In the genomic region with DNA sequence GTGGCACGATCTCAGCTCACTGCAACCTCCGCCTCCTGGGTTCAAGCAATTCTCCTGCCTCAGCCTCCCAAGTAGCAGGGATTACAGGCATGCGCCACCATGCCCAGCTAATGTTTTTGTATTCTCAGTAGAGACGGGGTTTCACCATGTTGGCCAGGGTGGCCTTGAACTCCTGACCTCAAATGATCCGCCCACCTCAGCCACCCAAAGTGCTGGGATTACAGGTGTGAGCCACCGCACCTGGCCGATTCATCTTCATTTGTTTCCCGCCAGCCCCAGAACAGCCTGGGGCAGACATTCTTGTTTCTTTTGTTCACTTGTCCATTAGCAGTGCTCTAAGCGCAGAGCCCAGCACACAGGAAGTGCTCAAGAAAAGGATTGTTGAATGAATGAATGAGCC, we compare ENCODE assay signal across 5 cellular contexts. TPM values are rescaled to one million over a fixed set of nuclear protein-coding genes. Genes with fewer than 3 reads are reported as not detected.
DNase-seq lines count a peak whose midpoint lies in the region; ATAC-seq and TF ChIP-seq lines count a peak whose summit lies in the region.
"Not testable (repeated sequence)": the region's sequence is repeated elsewhere in the genome, so short reads cannot be mapped to it uniquely, and the experiment has no call there.
"Had no signal": no experiment of that assay in that cellular context is flagged by ENCODE, and none has a peak within 500 bp of the region (broad histone marks: within the 10 kb centered on the region; RNA-seq: fewer than 3 reads in every experiment).

No MANE protein-coding gene starts in this region.

- not testable (repeated sequence) for H3K79me2 ChIP-seq in H9 (ENCODE audit: insufficient read depth, low read length)

- H4K20me1 ChIP-seq in H9 (ENCODE audit: control insufficient read depth, insufficient read depth, insufficient read length), result not testable (repeated sequence)

- H3K9ac ChIP-seq in H9 (ENCODE audit: extremely low read depth, insufficient read length, low read length), result not testable (repeated sequence)

- not testable (repeated sequence) for H3K4ac ChIP-seq in H9 (ENCODE audit: low read depth, low read length)

- H2BK20ac ChIP-seq in H9 (ENCODE audit: low read depth, low read length, poor library complexity, severe bottlenecking), result not testable (repeated sequence)

- peaks cover 0 to 11% of the 10 kb centered on the region in 2 experiments; a peak in 2 of 4 replicates for H3K4me1 Mint-ChIP-seq in H9
- H3K4me1 Mint-ChIP-seq in activated CD8-positive, alpha-beta T cell treated with anti-CD3 and anti-CD28 coated beads for 36 hours (ENCODE audit: low read depth), result peaks cover 20% of the 10 kb centered on the region
- peaks cover 14% of the 10 kb centered on the region for H3K4me1 Mint-ChIP-seq in central memory CD8-positive, alpha-beta T cell
- H3K4me1 Mint-ChIP-seq in progenitor cell of endocrine pancreas (ENCODE audit: low read depth), result not testable (repeated sequence)

- H2AK5ac ChIP-seq in H9 (ENCODE audit: insufficient read length, low read length), result not testable (repeated sequence)

- H3K27ac ChIP-seq in H9 (ENCODE audit: insufficient read length, low read depth, low read length), result not testable (repeated sequence)

- not testable (repeated sequence) for H3K23me2 ChIP-seq in H9 (ENCODE audit: insufficient read length, low read depth, low read length, poor library complexity, severe bottlenecking)

- not testable (repeated sequence) for H3K79me1 ChIP-seq in H9 (ENCODE audit: insufficient read depth, low read depth, low read length, poor library complexity, severe bottlenecking)

- not testable (repeated sequence) for ATAC-seq in activated CD8-positive, alpha-beta T cell treated with anti-CD3 and anti-CD28 coated beads for 36 hours; central memory CD8-positive, alpha-beta T cell (replicated peaks; ENCODE audit: extremely low read depth, poor library complexity, severe bottlenecking)

- not testable (repeated sequence) for H3K9me3 ChIP-seq in H9 (ENCODE audit: control insufficient read depth, low read depth, low read length)

- H2BK12ac ChIP-seq in H9 (ENCODE audit: insufficient read length, low read depth, low read length), result not testable (repeated sequence)

- not testable (repeated sequence) for H3T11ph ChIP-seq in H9 (ENCODE audit: low read length)

- intact Hi-C loops in activated CD8-positive, alpha-beta T cell treated with anti-CD3 and anti-CD28 coated beads for 36 hours (cut with micrococcal nuclease), result not testable (repeated sequence)

- H4K8ac ChIP-seq in H9 (replicated peaks; ENCODE audit: insufficient read length, low read depth, low read length), result not testable (repeated sequence)

- not testable (repeated sequence) for H2BK120ac ChIP-seq in H9 (ENCODE audit: low read depth, low read length, poor library complexity, severe bottlenecking)

- H3K23ac ChIP-seq in H9 (ENCODE audit: insufficient read length, low read depth, low read length), result not testable (repeated sequence)

- no CpG with 5 or more reads among the region's 9 CpGs for WGBS in H9 (ENCODE audit: extremely low coverage, insufficient read length, low lambda C conversion rate)

- not testable (repeated sequence) for H3K9me3 Mint-ChIP-seq in H9; activated CD8-positive, alpha-beta T cell treated with anti-CD3 and anti-CD28 coated beads for 36 hours; central memory CD8-positive, alpha-beta T cell; progenitor cell of endocrine pancreas (ENCODE audit: low read depth)

- H3K4me1 ChIP-seq in H9 (ENCODE audit: insufficient read depth, low read length), result not testable (repeated sequence)

- not testable (repeated sequence) for H3K27ac Mint-ChIP-seq in H9; activated CD8-positive, alpha-beta T cell treated with anti-CD3 and anti-CD28 coated beads for 36 hours; central memory CD8-positive, alpha-beta T cell (ENCODE audit: low read depth); progenitor cell of endocrine pancreas

- peaks cover 5 to 13% (median 11%) of the 10 kb centered on the region in 3 experiments; a peak in 6 of 7 replicates for H3K36me3 Mint-ChIP-seq in H9 (ENCODE audit: insufficient read depth in 1 of 3, low read depth in 3 of 3)
- not testable (repeated sequence) for H3K36me3 Mint-ChIP-seq in activated CD8-positive, alpha-beta T cell treated with anti-CD3 and anti-CD28 coated beads for 36 hours (ENCODE audit: low read depth); central memory CD8-positive, alpha-beta T cell (ENCODE audit: insufficient read depth); progenitor cell of endocrine pancreas (ENCODE audit: insufficient read depth)

- H3K18ac ChIP-seq in H9 (ENCODE audit: insufficient read length, low read depth, low read length), result not testable (repeated sequence)

- H3K27me3 Mint-ChIP-seq in H9 (ENCODE audit: low read depth), result peaks cover 15% of the 10 kb centered on the region
- H3K27me3 Mint-ChIP-seq in activated CD8-positive, alpha-beta T cell treated with anti-CD3 and anti-CD28 coated beads for 36 hours; central memory CD8-positive, alpha-beta T cell; progenitor cell of endocrine pancreas: not testable (repeated sequence)

- TF ChIP-seq CTCF in H9 (conservative IDR thresholded peaks at IDR 0.05); activated CD8-positive, alpha-beta T cell treated with anti-CD3 and anti-CD28 coated beads for 36 hours (IDR thresholded peaks at IDR 0.05); progenitor cell of endocrine pancreas (IDR thresholded peaks at IDR 0.05; ENCODE audit: unreplicated experiment): not testable (repeated sequence)

- H2AFZ ChIP-seq in H9 (ENCODE audit: low read length), result not testable (repeated sequence)

- not testable (repeated sequence) for H2BK5ac ChIP-seq in H9 (ENCODE audit: insufficient read length, low read length)

- not testable (repeated sequence) for H4K5ac ChIP-seq in H9 (ENCODE audit: insufficient read length, low read depth, low read length)

- H3K27me3 ChIP-seq in H9 (ENCODE audit: insufficient read depth, low read length), result not testable (repeated sequence)

- CTCF ChIA-PET in activated CD8-positive, alpha-beta T cell treated with anti-CD3 and anti-CD28 coated beads for 36 hours (lab: Charles Lee), result interaction anchor here (1.2 to 1.6 kb wide), 2 partner anchors 31 to 33 kb away, joined by 3 to 4 read pairs; no protein-coding TSS in a partner anchor

- not testable (repeated sequence) for H2BK15ac ChIP-seq in H9 (ENCODE audit: low read depth, low read length)

- H3K4me3 Mint-ChIP-seq in H9 (peak overlapping the region; percentile 29 to 63; a peak in 3 of 5 replicates), progenitor cell of endocrine pancreas (ENCODE audit: low read depth) (peak overlapping the region; percentile 58)
- H3K4me3 Mint-ChIP-seq in activated CD8-positive, alpha-beta T cell treated with anti-CD3 and anti-CD28 coated beads for 36 hours, result peak overlapping the region; percentile 81
- peak overlapping the region; percentile 96 for H3K4me3 Mint-ChIP-seq in central memory CD8-positive, alpha-beta T cell

- not testable (repeated sequence) for H3K4me2 ChIP-seq in H9 (ENCODE audit: insufficient read depth, insufficient read length, low read length)

- POLR2A ChIA-PET in activated CD8-positive, alpha-beta T cell treated with anti-CD3 and anti-CD28 coated beads for 36 hours (lab: Charles Lee), result interaction anchor here (1.5 kb wide), 1 partner anchor 11 kb away, joined by 4 read pairs; no protein-coding TSS in a partner anchor

- not testable (repeated sequence) for H4K91ac ChIP-seq in H9 (ENCODE audit: insufficient read length, low read depth, low read length)

- H3K14ac ChIP-seq in H9 (ENCODE audit: insufficient read depth, low read length), result not testable (repeated sequence)

- H3K56ac ChIP-seq in H9 (ENCODE audit: insufficient read length, low read depth, low read length), result not testable (repeated sequence)

- DNase-seq in H9, result peak; percentile 27
- DNase-seq in activated CD8-positive, alpha-beta T cell treated with anti-CD3 and anti-CD28 coated beads for 36 hours; central memory CD8-positive, alpha-beta T cell (ENCODE audit: low spot score in 2 of 2); progenitor cell of endocrine pancreas (ENCODE audit: low spot score, unreplicated experiment): not testable (repeated sequence)

RNA-seq across cellular contexts. Expression of a gene that starts 2.0 kb away (rescaled TPM):
- total RNA-seq in H9 (2021) (30.3 and 36.8 TPM in 2 replicates), progenitor cell of endocrine pancreas (31.3 and 36.0 TPM in 2 replicates)
- total RNA-seq in activated CD8-positive, alpha-beta T cell treated with anti-CD3 and anti-CD28 coated beads for 36 hours, result 10 to 100 TPM; 21.3 to 21.5 TPM

RNA-seq across cellular contexts. Expression of a gene that starts 13.1 kb away (rescaled TPM):
- 5.8 and 9.1 TPM in 2 replicates for total RNA-seq in H9 (2021)
- total RNA-seq in activated CD8-positive, alpha-beta T cell treated with anti-CD3 and anti-CD28 coated beads for 36 hours, result 1 to 10 TPM; 4.4 to 4.7 TPM
- total RNA-seq in progenitor cell of endocrine pancreas, result 32.9 and 37.7 TPM in 2 replicates

RNA-seq across cellular contexts. Expression of a gene that starts 13.9 kb away (rescaled TPM):
- total RNA-seq in H9 (2021), result 10.4 and 10.5 TPM in 2 replicates
- 1 to 10 TPM; 2.0 to 2.4 TPM for total RNA-seq in activated CD8-positive, alpha-beta T cell treated with anti-CD3 and anti-CD28 coated beads for 36 hours
- 16.0 and 16.6 TPM in 2 replicates for total RNA-seq in progenitor cell of endocrine pancreas

RNA-seq across cellular contexts. Expression of a gene that starts 27.1 kb away (rescaled TPM):
- total RNA-seq in H9 (2021) (0.68 and 2.0 TPM in 2 replicates), progenitor cell of endocrine pancreas (5.2 and 5.8 TPM in 2 replicates)
- total RNA-seq in activated CD8-positive, alpha-beta T cell treated with anti-CD3 and anti-CD28 coated beads for 36 hours, result under 1 TPM; 0.07 to 0.29 TPM
- total RNA-seq: ascending aorta had no signal

RNA-seq across cellular contexts. Expression of a gene that starts 35.8 kb away (rescaled TPM):
- total RNA-seq in H9 (2021), result 1.4 and 1.5 TPM in 2 replicates
- 1 to 10 TPM; 1.3 TPM for total RNA-seq in activated CD8-positive, alpha-beta T cell treated with anti-CD3 and anti-CD28 coated beads for 36 hours
- total RNA-seq in progenitor cell of endocrine pancreas, result 2.3 and 4.8 TPM in 2 replicates

Comparison
In these comparisons a context has a peak if more than half of its experiments do, and no peak if none do; other contexts are left out.
1. H3K4me3 Mint-ChIP-seq: peak in every context shown above with its lines; median percentile 96 in central memory CD8-positive, alpha-beta T cell; 81 in activated CD8-positive, alpha-beta T cell treated with anti-CD3 and anti-CD28 coated beads for 36 hours; 58 in progenitor cell of endocrine pancreas; 46 in H9.